ENCODE assay signal across 24 cellular contexts in genomic region chr6:46932941-46933340, GRCh38. TPM values are rescaled to one million over a fixed set of nuclear protein-coding genes. Genes with fewer than 3 reads are reported as not detected.
DNase-seq lines count a peak whose midpoint lies in the region; ATAC-seq, FAIRE-seq and TF ChIP-seq lines count a peak whose summit lies in the region.
"Had no signal": no experiment of that assay in that cellular context is flagged by ENCODE, and none has a peak within 500 bp of the region (broad histone marks: within the 10 kb centered on the region; RNA-seq: fewer than 3 reads in every experiment).

No MANE protein-coding gene starts in this region.

- no peaks in the 10 kb centered on the region for H3K9me3 Mint-ChIP-seq in mesothelial cell of epicardium
- H3K9me3 Mint-ChIP-seq: activated naive CD8-positive, alpha-beta T cell treated with anti-CD3 and anti-CD28 coated beads for 36 hours had no signal

- POLR2A ChIA-PET in A549 (lab: Yijun Ruan, JAX) = no interaction called here

- no peaks in the 10 kb centered on the region for H3K27me3 ChIP-seq in fibroblast of lung (ENCODE audit: control insufficient read depth, insufficient read depth, low read length)
- H3K27me3 ChIP-seq: esophagus muscularis mucosa, MG63, pancreas had no signal

- H3K36me3 Mint-ChIP-seq in mesothelial cell of epicardium = no peaks in the 10 kb centered on the region
- H3K36me3 Mint-ChIP-seq: activated naive CD8-positive, alpha-beta T cell treated with anti-CD3 and anti-CD28 coated beads for 36 hours; CD4-positive, alpha-beta memory T cell had no signal

- H3K4me1 Mint-ChIP-seq in mesothelial cell of epicardium = peaks cover 4% of the 10 kb centered on the region
- H3K4me1 Mint-ChIP-seq: activated naive CD8-positive, alpha-beta T cell treated with anti-CD3 and anti-CD28 coated beads for 36 hours; CD4-positive, alpha-beta memory T cell; T-helper 17 cell had no signal

- H4K20me1 ChIP-seq in fibroblast of lung (ENCODE audit: control insufficient read depth, extremely low read depth, insufficient read depth, low read length) = no peaks in the 10 kb centered on the region

- TF ChIP-seq POLR2A in A549 (IDR thresholded peaks at IDR 0.05; ENCODE audit: low read length) = no peak

- H3K4me2 ChIP-seq in A549 (peak overlapping the region; percentile 63), fibroblast of lung (ENCODE audit: extremely low read depth, insufficient read depth, low read length) (no peak overlapping the region)

- DNase-seq in A549 (ENCODE audit: low read depth in 1 of 2, low spot score in 1 of 2) = no peak
- peak; percentile 63 for DNase-seq in LHCN-M2 (ENCODE audit: low read depth)
- DNase-seq in fibroblast of lung (ENCODE audit: low read depth in 2 of 2) = peak; percentile 1 to 80
- no peak for DNase-seq in mesothelial cell of epicardium (ENCODE audit: low spot score in 2 of 2, unreplicated experiment in 2 of 2)
- no peak for DNase-seq in activated CD8-positive, alpha-beta memory T cell treated with anti-CD3 and anti-CD28 coated beads, Interleukin-2, amount 50 U/mL, for 4 hours
- no peak for DNase-seq in COR-L47 (lab: John Stamatoyannopoulos, UW)
- no peak for DNase-seq in GM13977 (ENCODE audit: low spot score)
- DNase-seq: activated CD8-positive, alpha-beta T cell treated with anti-CD3 and anti-CD28 coated beads, Interleukin-2, amount 10 ng/mL, durations not matched to agents 7 days and 5 days; activated naive CD8-positive, alpha-beta T cell treated with anti-CD3 and anti-CD28 coated beads for 36 hours; CD4-positive, alpha-beta memory T cell; hypothalamus; MG63; NCI-H187 treated with DMSO at 0.1 percent for 48 hours; NCI-H510A; pancreas; SHP77; stimulated activated naive CD8-positive, alpha-beta T cell treated with anti-CD3 and anti-CD28 coated beads, Interleukin-15, Interleukin-2, amounts not matched to agents 100 U/mL and 50 U/mL, for 24 hours; T-helper 17 cell; WERI-Rb-1 had no signal

- 0 out of 6 replicates have a peak overlapping the region, but pooled peaks of 1 of the 2 experiments have one; percentile 14 for H3K27ac ChIP-seq in A549
- peak overlapping the region; percentile 47 for H3K27ac ChIP-seq in fibroblast of lung (ENCODE audit: insufficient read depth, low read length)
- H3K27ac ChIP-seq: pancreas, WERI-Rb-1 had no signal

- no peak overlapping the region for H3K4me3 Mint-ChIP-seq in mesothelial cell of epicardium
- H3K4me3 Mint-ChIP-seq: activated CD8-positive, alpha-beta T cell treated with anti-CD3 and anti-CD28 coated beads, Interleukin-2, amount 10 ng/mL, durations not matched to agents 7 days and 5 days; activated naive CD8-positive, alpha-beta T cell treated with anti-CD3 and anti-CD28 coated beads for 36 hours; CD4-positive, alpha-beta memory T cell; T-helper 17 cell had no signal

- peak overlapping the region; percentile 11 for H3K27ac Mint-ChIP-seq in mesothelial cell of epicardium
- H3K27ac Mint-ChIP-seq: activated CD8-positive, alpha-beta T cell treated with anti-CD3 and anti-CD28 coated beads, Interleukin-2, amount 10 ng/mL, durations not matched to agents 7 days and 5 days; activated naive CD8-positive, alpha-beta T cell treated with anti-CD3 and anti-CD28 coated beads for 36 hours; CD4-positive, alpha-beta memory T cell; T-helper 17 cell had no signal

- no peaks in the 10 kb centered on the region for H3K36me3 ChIP-seq in fibroblast of lung (ENCODE audit: control insufficient read depth, insufficient read depth, low read length)
- H3K36me3 ChIP-seq: esophagus muscularis mucosa, MG63, pancreas, WERI-Rb-1 had no signal

- in situ Hi-C loops in GM13977 (cut with MboI; ENCODE audit: low pct_unique_long_range_greater_than_20kb, low sequenced_read_pairs, unreplicated experiment) = no loop called here

- TF ChIP-seq RAD21 in A549 (conservative IDR thresholded peaks at IDR 0.05 in 1 of 2, IDR thresholded peaks at IDR 0.05 in 1 of 2) = no peak

- TF ChIP-seq CTCF in A549 (IDR thresholded peaks at IDR 0.05) (no peak), fibroblast of lung (conservative IDR thresholded peaks at IDR 0.05 in 1 of 2, IDR thresholded peaks at IDR 0.05 in 1 of 2; ENCODE audit: low read depth in 1 of 2, low read length in 2 of 2) (no peak), mesothelial cell of epicardium (IDR thresholded peaks at IDR 0.05; ENCODE audit: unreplicated experiment) (no peak), GM13977 (IDR thresholded peaks at IDR 0.05; ENCODE audit: extremely low read depth, insufficient read depth, missing control alignments) (no peak)

- CTCF ChIA-PET in A549 (lab: Yijun Ruan, JAX) = interaction anchor here (1.0 kb wide), 1 partner anchor 58 kb away, joined by 3 read pairs; no protein-coding TSS in a partner anchor

- no peaks in the 10 kb centered on the region for H3K27me3 Mint-ChIP-seq in mesothelial cell of epicardium (ENCODE audit: low read depth)

- peaks cover 14% of the 10 kb centered on the region for H3K4me1 ChIP-seq in A549
- H3K4me1 ChIP-seq in fibroblast of lung (ENCODE audit: control insufficient read depth, extremely low read depth, insufficient read depth, low read length) = peaks cover 9% of the 10 kb centered on the region

- H2AFZ ChIP-seq in fibroblast of lung (ENCODE audit: low read length) = no peak overlapping the region

- FAIRE-seq in A549 (lab: Jason Lieb, UNC) = no peak
- FAIRE-seq: bronchial epithelial cell, HepG2, pancreas, urothelium cell line had no signal

- ATAC-seq in A549 (no peak), HG02623 (IDR thresholded peaks at IDR 0.05; ENCODE audit: unreplicated experiment) (no peak)
- ATAC-seq: activated CD8-positive, alpha-beta T cell treated with anti-CD3 and anti-CD28 coated beads, Interleukin-2, amount 10 ng/mL, durations not matched to agents 7 days and 5 days; HepG2; stimulated activated naive CD8-positive, alpha-beta T cell treated with anti-CD3 and anti-CD28 coated beads, Interleukin-15, Interleukin-2, amounts not matched to agents 100 U/mL and 50 U/mL, for 24 hours; T-helper 17 cell had no signal

- 31% methylated on average over 8 of the region's 8 CpGs for WGBS in A549 (ENCODE audit: missing lambda C conversion rate)

- no peak for TF ChIP-seq EP300 in A549 (IDR thresholded peaks at IDR 0.05)

- H3K79me2 ChIP-seq in fibroblast of lung (ENCODE audit: control insufficient read depth, insufficient read depth, low read length) = no peaks in the 10 kb centered on the region

- H3K4me3 ChIP-seq in A549 = no peak overlapping the region
- H3K4me3 ChIP-seq in fibroblast of lung (replicated peaks in 1 of 4; ENCODE audit: control extremely low read depth in 1 of 4, insufficient read depth in 1 of 4, low read depth in 3 of 4, low read length in 4 of 4) = no peak overlapping the region
- H3K4me3 ChIP-seq: esophagus muscularis mucosa, MG63, pancreas had no signal

- H3K9me3 ChIP-seq in A549 (no peaks in the 10 kb centered on the region), fibroblast of lung (ENCODE audit: control insufficient read depth, insufficient read depth, low read depth, low read length) (no peaks in the 10 kb centered on the region)
- H3K9me3 ChIP-seq: esophagus muscularis mucosa, MG63, pancreas had no signal

- H3K9ac ChIP-seq in fibroblast of lung (ENCODE audit: insufficient read depth, low read length) = no peak overlapping the region

TF ChIP-seq in A549, 52 proteins besides CTCF, POLR2A, EP300 and RAD21:
- TF ChIP-seq ELK1 (IDR thresholded peaks at IDR 0.05; ENCODE audit: low read depth, low read length) = no peak
- TF ChIP-seq USF2 (IDR thresholded peaks at IDR 0.05) = no peak
- no peak for TF ChIP-seq MAFK (IDR thresholded peaks at IDR 0.05; ENCODE audit: partially characterized antibody)
- TF ChIP-seq ZFP36 (IDR thresholded peaks at IDR 0.05; ENCODE audit: borderline replicate concordance, partially characterized antibody) = no peak
- no peak for TF ChIP-seq JUNB (IDR thresholded peaks at IDR 0.05)
- TF ChIP-seq HEYL (CRISPR knock-in tag; IDR thresholded peaks at IDR 0.05) = no peak
- no peak for TF ChIP-seq FOXS1 (CRISPR knock-in tag; IDR thresholded peaks at IDR 0.05)

RNA-seq across cellular contexts. Expression of gene ADGRF5, which starts 11.2 kb away (rescaled TPM):
- polyA plus RNA-seq in A549 (2011; rRNA removed) (not detected in 2 replicates), A549 (2017; fragmentation: RNase III; extraction: RNeasy Plus Mini Kit Qiagen cat#74134 plus additional on column Dnase treatment) (not detected in 3 replicates), fibroblast of lung (0.11 and 19.3 TPM in 2 replicates)
- not detected in 2 replicates for polyA plus RNA-seq in A549 (2012; cell fraction: cytosol; rRNA removed)
- polyA plus RNA-seq in A549 (2012; cell fraction: nucleus; rRNA removed) = not detected in 2 replicates
- polyA minus RNA-seq in A549 (2011; rRNA and poly(A)+ RNA removed) = not detected in 2 replicates
- total RNA-seq in LHCN-M2 (2014; rRNA removed) (not detected in 2 replicates), fibroblast of lung (under 0.01 and 0.26 TPM in 2 replicates), mesothelial cell of epicardium (0.16 to 0.32 TPM in 2 of 3 replicates, not detected in the other)
- polyA plus RNA-seq in LHCN-M2 (2012) = 0.04 TPM
- polyA plus RNA-seq in fibroblast of lung (2012) = 0.10 and 14.8 TPM in 2 replicates
- 0.44 and 12.3 TPM in 2 replicates for polyA minus RNA-seq in fibroblast of lung (ENCODE audit: low replicate concordance)
- total RNA-seq: activated CD8-positive, alpha-beta T cell treated with anti-CD3 and anti-CD28 coated beads, Interleukin-2, amount 10 ng/mL, durations not matched to agents 7 days and 5 days; activated naive CD8-positive, alpha-beta T cell treated with anti-CD3 and anti-CD28 coated beads for 36 hours; bronchial epithelial cell; CD4-positive, alpha-beta memory T cell; HepG2; T-helper 17 cell had no signal
- polyA plus RNA-seq: CD4-positive, alpha-beta memory T cell; HepG2 had no signal

Comparison
In these comparisons a context has a peak if more than half of its experiments do, and no peak if none do; other contexts are left out.
1. DNase-seq: peak in LHCN-M2 (single experiment) and fibroblast of lung (2 of 2); none in A549 (0 of 2), mesothelial cell of epicardium (0 of 2), activated CD8-positive, alpha-beta memory T cell treated with anti-CD3 and anti-CD28 coated beads, Interleukin-2, amount 50 U/mL, for 4 hours (single experiment), COR-L47 (single experiment) and GM13977 (single experiment).